ENCODE assay signal across 8 cellular contexts in genomic region chr17:8190506-8190905, GRCh38. TPM values are rescaled to one million over a fixed set of nuclear protein-coding genes. Genes with fewer than 3 reads are reported as not detected.
DNase-seq lines count a peak whose midpoint lies in the region; ATAC-seq and TF ChIP-seq lines count a peak whose summit lies in the region.

No MANE protein-coding gene starts in this region.

- H2BK5ac ChIP-seq in IMR-90 (ENCODE audit: low read depth, low read length, poor library complexity, severe bottlenecking): peak overlapping the region; percentile 65

- no peaks in the 10 kb centered on the region for H3K9me3 Mint-ChIP-seq in MCF 10A (ENCODE audit: unreplicated experiment)

- peak overlapping the region; percentile 95 for H4K5ac ChIP-seq in IMR-90 (ENCODE audit: low read depth, low read length)

- POLR2A ChIA-PET in AG04449 (lab: Yijun Ruan, JAX) (interaction anchor here (0.7 to 1.3 kb wide), 6 partner anchors 17 to 71 kb away, joined by 3 to 8 read pairs (median 6); partner anchors contain the start of genes AURKB and PFAS), IMR-90 (lab: Charles Lee; ENCODE audit: unreplicated experiment) (interaction anchor here (0.6 to 0.8 kb wide), 2 partner anchors 31 to 53 kb away, joined by 4 to 5 read pairs; no protein-coding TSS in a partner anchor), MCF 10A (lab: Yijun Ruan, JAX) (interaction anchor here (0.6 to 12.5 kb wide), 21 partner anchors 9 to 246 kb away, joined by 3 to 352 read pairs (median 6); partner anchors contain the start of genes ALOXE3, AURKB, CTC1 and HES7)

- peaks cover 21% of the 10 kb centered on the region for H3K9me1 ChIP-seq in IMR-90 (ENCODE audit: insufficient read depth, low read length)

- TF ChIP-seq POLR2A in IMR-90 (IDR thresholded peaks at IDR 0.05; ENCODE audit: low read depth, low read length): no peak

- H4K8ac ChIP-seq in IMR-90 (ENCODE audit: low read depth in 2 of 2, low read length in 2 of 2): peak overlapping the region; percentile 63 to 93

- peak overlapping the region; percentile 67 for H3K4me2 ChIP-seq in IMR-90 (ENCODE audit: low read depth, low read length)

- dilution Hi-C loops in IMR-90 (cut with HindIII; ENCODE audit: low sequenced_read_pairs, unreplicated experiment): no loop called here

- H3K4me1 Mint-ChIP-seq in MCF 10A (ENCODE audit: insufficient read depth, unreplicated experiment): no peaks in the 10 kb centered on the region

- H3K27me3 ChIP-seq in IMR-90 (ENCODE audit: control insufficient read depth, insufficient read depth, low read length) (no peaks in the 10 kb centered on the region), muscle layer of duodenum (ENCODE audit: low read depth, low read length) (no peaks in the 10 kb centered on the region)

- peak overlapping the region; percentile 63; the same call in 1 of the 2 replicates for H2AK5ac ChIP-seq in IMR-90 (ENCODE audit: low read depth, low read length)

- BruUV-seq in IMR-90 (replicated peaks; lab: Mats Ljungman, UMichigan): no TSS peak
- no TSS peak for BruUV-seq in MCF 10A (replicated peaks; lab: Mats Ljungman, UMichigan)

- ATAC-seq in IMR-90 (ENCODE audit: low read depth): no peak

- H2BK15ac ChIP-seq in IMR-90 (ENCODE audit: low read depth, low read length): peak overlapping the region; percentile 81; the same call in 2 of the 3 replicates

- no peaks in the 10 kb centered on the region for H3K27me3 Mint-ChIP-seq in MCF 10A (ENCODE audit: insufficient read depth, unreplicated experiment)

- peak overlapping the region; percentile 93 for H2AK9ac ChIP-seq in IMR-90 (replicated peaks; ENCODE audit: low read depth, low read length, poor library complexity)

- CTCF ChIA-PET in AG04449 (lab: Yijun Ruan, JAX): interaction anchor here (1.2 to 3.0 kb wide), 4 partner anchors 11 to 109 kb away, joined by 4 to 16 read pairs (median 10); partner anchors contain the start of gene ALOXE3
- CTCF ChIA-PET in IMR-90 (lab: Yijun Ruan, JAX): interaction anchor here (1.5 kb wide), 1 partner anchor 71 kb away, joined by 6 read pairs; no protein-coding TSS in a partner anchor
- CTCF ChIA-PET in MCF 10A (lab: Yijun Ruan, JAX): interaction anchor here (1.7 to 5.9 kb wide), 2 partner anchors 31 to 32 kb away, joined by 4 to 42 read pairs; no protein-coding TSS in a partner anchor

- H3K27ac Mint-ChIP-seq in MCF 10A (ENCODE audit: low read depth, unreplicated experiment): peak overlapping the region; percentile 59

- intact Hi-C loops in IMR-90 (cut with micrococcal nuclease) (no loop called here), MCF 10A (cut with micrococcal nuclease) (no loop called here)

- H4K91ac ChIP-seq in IMR-90 (ENCODE audit: insufficient read depth, low read depth, low read length): peak overlapping the region; percentile 78

- no peaks in the 10 kb centered on the region for H3K9me3 ChIP-seq in IMR-90 (ENCODE audit: control insufficient read depth, insufficient read depth, low read length)
- H3K9me3 ChIP-seq in muscle layer of duodenum (ENCODE audit: control insufficient read depth in 1 of 2, low read length in 2 of 2): no peaks in the 10 kb centered on the region

- H2BK120ac ChIP-seq in IMR-90 (ENCODE audit: low read depth, low read length): peak overlapping the region; percentile 45; the same call in 1 of the 2 replicates

- no peak for DNase-seq in AG04449 (ENCODE audit: low read depth, low spot score)
- no peak for DNase-seq in IMR-90
- no peak for DNase-seq in MCF 10A (ENCODE audit: unreplicated experiment)
- no peak for DNase-seq in NCI-H82 treated with DMSO at 0.1 percent for 48 hours (lab: John Stamatoyannopoulos, UW; ENCODE audit: unreplicated experiment)
- DNase-seq in NCI-H2171 treated with DMSO at 0.1 percent for 48 hours (lab: John Stamatoyannopoulos, UW): no peak
- DNase-seq in OCI-M2 (lab: John Stamatoyannopoulos, UW; ENCODE audit: unreplicated experiment): no peak
- DNase-seq in HT-29 (ENCODE audit: low spot score): no peak

- peaks cover 22% of the 10 kb centered on the region for H4K20me1 ChIP-seq in IMR-90 (ENCODE audit: insufficient read depth, low read length)

- no peaks in the 10 kb centered on the region for H3K36me3 ChIP-seq in IMR-90 (ENCODE audit: control insufficient read depth, insufficient read depth, low read length)
- no peaks in the 10 kb centered on the region for H3K36me3 ChIP-seq in muscle layer of duodenum (ENCODE audit: control insufficient read depth in 1 of 2, insufficient read depth in 2 of 2, low read length in 2 of 2)

- H3K14ac ChIP-seq in IMR-90 (replicated peaks; ENCODE audit: low read depth, low read length): peak overlapping the region; percentile 56; the same call in 1 of the 2 replicates

- no peak overlapping the region for H3K23ac ChIP-seq in IMR-90 (ENCODE audit: low read depth, low read length)

- 20% methylated on average over 2 of the region's 6 CpGs; no CpG with 5 or more reads in 1 of the 2 experiments for WGBS in IMR-90 (ENCODE audit: extremely low coverage in 2 of 2, insufficient read length in 1 of 2), 2 experiments

- in situ Hi-C loops in IMR-90 (cut with MboI; ENCODE audit: low sequenced_read_pairs): no loop called here

- H3K4me3 ChIP-seq in AG04449 (ENCODE audit: low read depth, low read length): peak overlapping the region; percentile 31
- peak overlapping the region; percentile 25; the same call in 1 of the 2 replicates for H3K4me3 ChIP-seq in IMR-90 (ENCODE audit: insufficient read depth, low read depth, low read length)
- H3K4me3 ChIP-seq in muscle layer of duodenum (ENCODE audit: low read depth in 1 of 2, low read length in 2 of 2): peak overlapping the region; percentile 41 to 95

- H2AFZ ChIP-seq in IMR-90 (replicated peaks; ENCODE audit: low read length, poor library complexity): peak overlapping the region; percentile 97

- H2BK20ac ChIP-seq in IMR-90 (ENCODE audit: low read depth, low read length): peak overlapping the region; percentile 23; the same call in 1 of the 2 replicates

- no peak overlapping the region for H3K4me3 Mint-ChIP-seq in MCF 10A (ENCODE audit: unreplicated experiment)

- TF ChIP-seq CTCF in AG04449 (IDR thresholded peaks at IDR 0.05; ENCODE audit: insufficient read depth, low read length, missing control alignments) (no peak), IMR-90 (conservative IDR thresholded peaks at IDR 0.05; ENCODE audit: low read depth, low read length) (no peak), MCF 10A (IDR thresholded peaks at IDR 0.05; ENCODE audit: unreplicated experiment) (no peak)

- no peak for TF ChIP-seq RAD21 in IMR-90 (IDR thresholded peaks at IDR 0.05; ENCODE audit: low read length)

- no peak overlapping the region for H3K56ac ChIP-seq in IMR-90 (ENCODE audit: extremely low read depth, insufficient read depth, low read length)

- peak overlapping the region; percentile 33; the same call in 1 of the 2 replicates for H3K18ac ChIP-seq in IMR-90 (ENCODE audit: low read depth, low read length)

- H3K9ac ChIP-seq in IMR-90 (ENCODE audit: low read depth, low read length): no peak overlapping the region; the same call in 1 of the 2 replicates

- peaks cover 13% of the 10 kb centered on the region for H3K4me1 ChIP-seq in IMR-90 (ENCODE audit: control insufficient read depth, insufficient read depth, low read length)
- H3K4me1 ChIP-seq in muscle layer of duodenum (ENCODE audit: control insufficient read depth in 1 of 2, insufficient read depth in 2 of 2, low read length in 2 of 2): peaks cover 32 to 35% of the 10 kb centered on the region in 2 donors

- peak overlapping the region; percentile 41 for H3K27ac ChIP-seq in IMR-90 (ENCODE audit: insufficient read depth, low read length)
- peak overlapping the region; percentile 80 for H3K27ac ChIP-seq in muscle layer of duodenum (ENCODE audit: low read length)

- peaks cover 0 to 21% of the 10 kb centered on the region in 2 experiments; a peak in 2 of 4 replicates for H3K79me1 ChIP-seq in IMR-90 (ENCODE audit: low read depth in 1 of 2, low read length in 2 of 2)

- H3K4ac ChIP-seq in IMR-90 (ENCODE audit: low read depth, low read length): peak overlapping the region; percentile 70

- peaks cover 8% of the 10 kb centered on the region for H3K36me3 Mint-ChIP-seq in MCF 10A (ENCODE audit: insufficient read depth, unreplicated experiment)

TF ChIP-seq in IMR-90, 13 proteins besides CTCF, POLR2A, EP300 and RAD21 (continues in another document):
- TF ChIP-seq MAFK (IDR thresholded peaks at IDR 0.05; ENCODE audit: low read depth, low read length) (no peak), CEBPB (IDR thresholded peaks at IDR 0.05; ENCODE audit: low read depth, low read length) (no peak), MAZ (IDR thresholded peaks at IDR 0.05; ENCODE audit: borderline replicate concordance, low read depth, low read length) (no peak), FOS (IDR thresholded peaks at IDR 0.05; ENCODE audit: low read depth, low read length) (no peak)

RNA-seq across cellular contexts. Expression of gene BORCS6, which starts 0.5 kb away (rescaled TPM):
- total RNA-seq in IMR-90 (2012; rRNA removed) (2.7 and 3.1 TPM in 2 replicates), MCF 10A (2022) (3.9 and 4.4 TPM in 2 replicates)
- polyA plus RNA-seq in IMR-90 (2012; rRNA removed): 3.3 and 4.3 TPM in 2 replicates
- polyA plus RNA-seq in IMR-90 (2012; cell fraction: cytosol; rRNA removed): 3.9 and 4.6 TPM in 2 replicates
- 1.6 and 3.0 TPM in 2 replicates for polyA plus RNA-seq in IMR-90 (2012; cell fraction: nucleus; rRNA removed; ENCODE audit: low replicate concordance)
- total RNA-seq in HT-29 (2014; rRNA removed; shearing (Covaris generic)): 12.4 and 12.8 TPM in 2 replicates

RNA-seq across cellular contexts. Expression of gene TMEM107, which starts 14.3 kb away (rescaled TPM):
- total RNA-seq in IMR-90 (2012; rRNA removed) (14.3 and 60.3 TPM in 2 replicates), MCF 10A (2022) (7.6 and 8.4 TPM in 2 replicates)
- 12.9 and 13.4 TPM in 2 replicates for polyA plus RNA-seq in IMR-90 (2012; rRNA removed)
- 5.7 and 11.7 TPM in 2 replicates for polyA plus RNA-seq in IMR-90 (2012; cell fraction: cytosol; rRNA removed)
- 8.7 and 10.5 TPM in 2 replicates for polyA plus RNA-seq in IMR-90 (2012; cell fraction: nucleus; rRNA removed; ENCODE audit: low replicate concordance)
- total RNA-seq in HT-29 (2014; rRNA removed; shearing (Covaris generic)): 12.6 and 14.5 TPM in 2 replicates

RNA-seq across cellular contexts. Expression of gene AURKB, which starts 19.9 kb away (rescaled TPM):
- total RNA-seq in IMR-90 (2012; rRNA removed): 38.9 and 45.9 TPM in 2 replicates
- polyA plus RNA-seq in IMR-90 (2012; rRNA removed): 55.0 and 62.0 TPM in 2 replicates
- polyA plus RNA-seq in IMR-90 (2012; cell fraction: cytosol; rRNA removed): 22.6 and 51.7 TPM in 2 replicates
- 150 and 182 TPM in 2 replicates for polyA plus RNA-seq in IMR-90 (2012; cell fraction: nucleus; rRNA removed; ENCODE audit: low replicate concordance)
- 11.7 and 33.6 TPM in 2 replicates for total RNA-seq in MCF 10A (2022)
- 75.0 and 84.9 TPM in 2 replicates for total RNA-seq in HT-29 (2014; rRNA removed; shearing (Covaris generic))

RNA-seq across cellular contexts. Expression of gene VAMP2, which starts 27.8 kb away (rescaled TPM):
- total RNA-seq in IMR-90 (2012; rRNA removed) (2.2 and 2.3 TPM in 2 replicates), MCF 10A (2022) (37.7 and 42.8 TPM in 2 replicates)
- 27.3 and 33.3 TPM in 2 replicates for polyA plus RNA-seq in IMR-90 (2012; rRNA removed)
- 14.0 and 29.1 TPM in 2 replicates for polyA plus RNA-seq in IMR-90 (2012; cell fraction: cytosol; rRNA removed)
- 68.1 and 141 TPM in 2 replicates for polyA plus RNA-seq in IMR-90 (2012; cell fraction: nucleus; rRNA removed; ENCODE audit: low replicate concordance)
- 4.9 and 5.8 TPM in 2 replicates for total RNA-seq in HT-29 (2014; rRNA removed; shearing (Covaris generic))

RNA-seq across cellular contexts. Expression of gene PER1, which starts 38.3 kb away (rescaled TPM):
- total RNA-seq in IMR-90 (2012; rRNA removed): 1.7 and 3.4 TPM in 2 replicates
- polyA plus RNA-seq in IMR-90 (2012; rRNA removed): 10.5 and 11.5 TPM in 2 replicates
- 4.8 and 6.2 TPM in 2 replicates for polyA plus RNA-seq in IMR-90 (2012; cell fraction: cytosol; rRNA removed)
- 230 and 249 TPM in 2 replicates for polyA plus RNA-seq in IMR-90 (2012; cell fraction: nucleus; rRNA removed; ENCODE audit: low replicate concordance)
- total RNA-seq in MCF 10A (2022): 165 and 190 TPM in 2 replicates
- total RNA-seq in HT-29 (2014; rRNA removed; shearing (Covaris generic)): 37.1 and 43.5 TPM in 2 replicates
